ENCODE assay signal across 1 cellular context in the genomic region with DNA sequence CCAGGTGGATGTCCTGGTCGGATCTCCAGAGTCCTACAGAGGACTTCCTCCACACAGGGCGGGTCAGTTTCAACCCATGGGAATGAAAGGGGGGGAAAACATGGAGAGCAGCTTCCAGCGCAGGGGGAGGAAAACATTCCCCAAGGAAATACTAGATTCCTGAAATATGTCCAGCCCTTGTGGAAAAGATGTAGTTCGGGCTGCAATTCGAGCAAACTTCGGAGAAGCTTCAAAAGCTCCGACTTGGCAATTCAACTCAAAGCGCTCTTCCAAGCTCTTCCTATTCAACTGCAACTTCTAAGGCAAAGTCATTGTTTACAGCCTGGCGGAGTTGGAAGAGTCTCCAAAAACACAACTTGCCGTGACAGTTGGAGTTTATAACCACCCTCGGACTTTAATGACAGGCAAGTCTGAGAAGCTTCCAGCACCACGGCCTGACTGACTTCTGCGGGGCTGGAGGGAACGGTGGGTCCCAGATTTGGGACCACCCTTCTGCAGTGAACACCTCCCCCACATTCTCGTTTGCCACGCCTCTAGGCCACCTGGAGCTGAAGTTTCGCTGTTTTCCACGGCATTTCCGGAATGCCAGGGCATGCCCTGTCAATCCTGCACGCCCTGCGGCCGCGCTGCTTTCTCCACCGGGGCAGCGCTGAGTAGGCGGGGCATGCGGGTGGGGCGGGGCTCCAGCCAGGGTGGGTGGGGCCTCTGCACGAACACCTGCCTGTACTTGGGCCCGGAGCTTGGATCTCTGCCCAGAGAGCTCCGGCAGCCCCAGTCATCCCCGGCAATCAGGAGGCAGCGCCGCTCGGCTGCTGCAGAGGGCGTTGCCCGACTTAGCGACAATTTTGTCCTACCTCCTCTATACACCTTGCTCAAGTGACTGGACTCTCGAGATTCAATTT.
TF ChIP-seq lines count a peak whose summit lies in the region.

No MANE protein-coding gene starts in this region.

TF ChIP-seq in IMR-90, 13 proteins besides CTCF, POLR2A, EP300 and RAD21 (continued from another document):
- TF ChIP-seq RCOR1 (IDR thresholded peaks at IDR 0.05; ENCODE audit: insufficient replicate concordance, low read length) (no peak), MXI1 (IDR thresholded peaks at IDR 0.05; ENCODE audit: borderline replicate concordance, low read depth, low read length) (peak; percentile 46; the same call in 1 of the 2 replicates)
TF ChIP-seq in IMR-90: peak in this region for 1.
